In genomic region chr5:71653119-71653518, GRCh38 we compare ENCODE assay signal across 1 cellular context.
TF ChIP-seq lines count a peak whose summit lies in the region.

No MANE protein-coding gene starts in this region.

TF ChIP-seq in HEK293, 187 proteins besides CTCF, POLR2A, EP300 and RAD21 (continued from another document):
- TF ChIP-seq PRDM2 (tag by site-specific recombination; IDR thresholded peaks at IDR 0.05; ENCODE audit: borderline replicate concordance) (no peak), ZNF843 (tag by site-specific recombination; IDR thresholded peaks at IDR 0.05) (0 out of 2 replicates have a peak, but pooled peaks have one; percentile 28), SCRT1 (tag by site-specific recombination; IDR thresholded peaks at IDR 0.05; ENCODE audit: borderline replicate concordance) (no peak), HIC1 (tag by site-specific recombination; IDR thresholded peaks at IDR 0.05) (0 out of 2 replicates have a peak, but pooled peaks have one; percentile 41), ZNF561 (tag by site-specific recombination; IDR thresholded peaks at IDR 0.05; ENCODE audit: borderline replicate concordance) (no peak), ZNF211 (tag by site-specific recombination; IDR thresholded peaks at IDR 0.05; ENCODE audit: low read depth) (no peak), ZNF544 (tag by site-specific recombination; IDR thresholded peaks at IDR 0.05) (no peak), ZNF660 (tag by site-specific recombination; IDR thresholded peaks at IDR 0.05) (peak; percentile 57; the same call in 1 of the 2 replicates), TCF7L2 (IDR thresholded peaks at IDR 0.05; ENCODE audit: borderline replicate concordance, low read depth, low read length) (peak; percentile 64; the same call in 1 of the 2 replicates), KLF10 (tag by site-specific recombination; IDR thresholded peaks at IDR 0.05) (no peak), PRDM6 (tag by site-specific recombination; IDR thresholded peaks at IDR 0.05) (peak; percentile 50), ZNF585B (tag by site-specific recombination; IDR thresholded peaks at IDR 0.05) (no peak), PRDM4 (tag by site-specific recombination; IDR thresholded peaks at IDR 0.05) (no peak), SP2 (tag by site-specific recombination; IDR thresholded peaks at IDR 0.05) (peak; percentile 43; the same call in 1 of the 2 replicates), ZNF629 (tag by site-specific recombination; IDR thresholded peaks at IDR 0.05) (peak; percentile 85), ZNF311 (tag by site-specific recombination; IDR thresholded peaks at IDR 0.05; ENCODE audit: borderline replicate concordance) (no peak), ZNF335 (tag by site-specific recombination; conservative IDR thresholded peaks at IDR 0.05) (peak; percentile 41; the same call in 1 of the 2 replicates), ZNF10 (tag by site-specific recombination; IDR thresholded peaks at IDR 0.05) (no peak), SP7 (tag by site-specific recombination; IDR thresholded peaks at IDR 0.05) (peak; percentile 72), FEZF1 (tag by site-specific recombination; IDR thresholded peaks at IDR 0.05) (peak; percentile 52), ZNF366 (tag by site-specific recombination; conservative IDR thresholded peaks at IDR 0.05) (peak; percentile 83), GLI2 (tag by site-specific recombination; IDR thresholded peaks at IDR 0.05; ENCODE audit: borderline replicate concordance, low read depth) (no peak), TRIM28 (IDR thresholded peaks at IDR 0.05; ENCODE audit: borderline replicate concordance, low read length) (peak; percentile 46; the same call in 1 of the 2 replicates), ZNF664 (tag by site-specific recombination; IDR thresholded peaks at IDR 0.05) (peak; percentile 19; the same call in 1 of the 2 replicates), ZNF549 (tag by site-specific recombination; IDR thresholded peaks at IDR 0.05) (no peak)
- TF ChIP-seq, protein P1, sequence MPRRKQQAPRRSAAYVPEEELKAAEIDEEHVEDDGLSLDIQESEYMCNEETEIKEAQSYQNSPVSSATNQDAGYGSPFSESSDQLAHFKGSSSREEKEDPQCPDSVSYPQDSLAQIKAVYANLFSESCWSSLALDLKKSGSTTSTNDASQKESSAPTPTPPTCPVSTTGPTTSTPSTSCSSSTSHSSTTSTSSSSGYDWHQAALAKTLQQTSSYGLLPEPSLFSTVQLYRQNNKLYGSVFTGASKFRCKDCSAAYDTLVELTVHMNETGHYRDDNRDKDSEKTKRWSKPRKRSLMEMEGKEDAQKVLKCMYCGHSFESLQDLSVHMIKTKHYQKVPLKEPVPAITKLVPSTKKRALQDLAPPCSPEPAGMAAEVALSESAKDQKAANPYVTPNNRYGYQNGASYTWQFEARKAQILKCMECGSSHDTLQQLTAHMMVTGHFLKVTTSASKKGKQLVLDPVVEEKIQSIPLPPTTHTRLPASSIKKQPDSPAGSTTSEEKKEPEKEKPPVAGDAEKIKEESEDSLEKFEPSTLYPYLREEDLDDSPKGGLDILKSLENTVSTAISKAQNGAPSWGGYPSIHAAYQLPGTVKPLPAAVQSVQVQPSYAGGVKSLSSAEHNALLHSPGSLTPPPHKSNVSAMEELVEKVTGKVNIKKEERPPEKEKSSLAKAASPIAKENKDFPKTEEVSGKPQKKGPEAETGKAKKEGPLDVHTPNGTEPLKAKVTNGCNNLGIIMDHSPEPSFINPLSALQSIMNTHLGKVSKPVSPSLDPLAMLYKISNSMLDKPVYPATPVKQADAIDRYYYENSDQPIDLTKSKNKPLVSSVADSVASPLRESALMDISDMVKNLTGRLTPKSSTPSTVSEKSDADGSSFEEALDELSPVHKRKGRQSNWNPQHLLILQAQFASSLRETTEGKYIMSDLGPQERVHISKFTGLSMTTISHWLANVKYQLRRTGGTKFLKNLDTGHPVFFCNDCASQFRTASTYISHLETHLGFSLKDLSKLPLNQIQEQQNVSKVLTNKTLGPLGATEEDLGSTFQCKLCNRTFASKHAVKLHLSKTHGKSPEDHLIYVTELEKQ (tag by site-specific recombination; IDR thresholded peaks at IDR 0.05; ENCODE audit: borderline replicate concordance) = no peak
- TF ChIP-seq, protein P2, sequence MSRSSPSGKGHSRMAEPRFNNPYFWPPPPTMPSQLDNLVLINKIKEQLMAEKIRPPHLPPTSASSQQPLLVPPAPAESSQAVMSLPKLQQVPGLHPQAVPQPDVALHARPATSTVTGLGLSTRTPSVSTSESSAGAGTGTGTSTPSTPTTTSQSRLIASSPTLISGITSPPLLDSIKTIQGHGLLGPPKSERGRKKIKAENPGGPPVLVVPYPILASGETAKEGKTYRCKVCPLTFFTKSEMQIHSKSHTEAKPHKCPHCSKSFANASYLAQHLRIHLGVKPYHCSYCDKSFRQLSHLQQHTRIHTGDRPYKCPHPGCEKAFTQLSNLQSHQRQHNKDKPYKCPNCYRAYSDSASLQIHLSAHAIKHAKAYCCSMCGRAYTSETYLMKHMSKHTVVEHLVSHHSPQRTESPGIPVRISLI (tag by site-specific recombination; IDR thresholded peaks at IDR 0.05) = peak; percentile 97
- TF ChIP-seq, protein P3, sequence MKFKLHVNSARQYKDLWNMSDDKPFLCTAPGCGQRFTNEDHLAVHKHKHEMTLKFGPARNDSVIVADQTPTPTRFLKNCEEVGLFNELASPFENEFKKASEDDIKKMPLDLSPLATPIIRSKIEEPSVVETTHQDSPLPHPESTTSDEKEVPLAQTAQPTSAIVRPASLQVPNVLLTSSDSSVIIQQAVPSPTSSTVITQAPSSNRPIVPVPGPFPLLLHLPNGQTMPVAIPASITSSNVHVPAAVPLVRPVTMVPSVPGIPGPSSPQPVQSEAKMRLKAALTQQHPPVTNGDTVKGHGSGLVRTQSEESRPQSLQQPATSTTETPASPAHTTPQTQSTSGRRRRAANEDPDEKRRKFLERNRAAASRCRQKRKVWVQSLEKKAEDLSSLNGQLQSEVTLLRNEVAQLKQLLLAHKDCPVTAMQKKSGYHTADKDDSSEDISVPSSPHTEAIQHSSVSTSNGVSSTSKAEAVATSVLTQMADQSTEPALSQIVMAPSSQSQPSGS (tag by site-specific recombination; IDR thresholded peaks at IDR 0.05; ENCODE audit: low read depth) = peak; percentile 83
